Comparison of ENCODE assay signal across 15 cellular contexts in genomic region chr5:111829701-111830100, GRCh38.
DNase-seq lines count a peak whose midpoint lies in the region; ATAC-seq, FAIRE-seq and TF ChIP-seq lines count a peak whose summit lies in the region.
"Had no signal": no experiment of that assay in that cellular context is flagged by ENCODE, and none has a peak within 500 bp of the region (broad histone marks: within the 10 kb centered on the region; RNA-seq: fewer than 3 reads in every experiment).

No MANE protein-coding gene starts in this region.

- DNase-seq in EH (ENCODE audit: low read depth) (peak; percentile 94), RCC 7860 (ENCODE audit: low spot score) (peak; percentile 61), epithelial cell of prostate (ENCODE audit: low read depth, low spot score) (peak; percentile 20), retinal pigment epithelial cell (ENCODE audit: low read depth) (peak; percentile 75), aorta (no peak), left ventricle myocardium superior (no peak), MV-4-11 (lab: John Stamatoyannopoulos, UW) (no peak)
- DNase-seq: activated naive CD4-positive, alpha-beta T cell treated with anti-CD3 and anti-CD28 coated beads, Interleukin-2, amount 10 ng/mL, durations not matched to agents 7 days and 5 days; dermis blood vessel endothelial cell; lower lobe of right lung; NCI-H2081; occipital lobe had no signal

- no peak for ATAC-seq in aorta (ENCODE audit: low FRiP score)
- ATAC-seq in HG02973 (IDR thresholded peaks at IDR 0.05; ENCODE audit: unreplicated experiment): no peak
- ATAC-seq in left ventricle myocardium superior: no peak
- ATAC-seq: K562, lower lobe of right lung had no signal

- intact Hi-C loops in aorta (cut with DNase I) (no loop called here), left ventricle myocardium superior (cut with micrococcal nuclease) (no loop called here)

- no peak for TF ChIP-seq CTCF in retinal pigment epithelial cell (conservative IDR thresholded peaks at IDR 0.05; ENCODE audit: low read depth, low read length)

- no peaks in the 10 kb centered on the region for H3K4me1 ChIP-seq in aorta (ENCODE audit: control insufficient read depth in 1 of 2, insufficient read depth in 2 of 2, low read length in 2 of 2)
- H3K4me1 ChIP-seq: lower lobe of right lung had no signal

- H3K27me3 ChIP-seq in aorta (ENCODE audit: control insufficient read depth in 1 of 2, insufficient read depth in 2 of 2, low read length in 1 of 2): no peaks in the 10 kb centered on the region
- H3K27me3 ChIP-seq: hepatocyte had no signal

- no peaks in the 10 kb centered on the region for H3K9me3 ChIP-seq in aorta (ENCODE audit: control insufficient read depth, low read length)
- H3K9me3 ChIP-seq: lower lobe of right lung had no signal

- peak overlapping the region; percentile 40 for H3K27ac ChIP-seq in epithelial cell of prostate
- H3K27ac ChIP-seq in aorta (ENCODE audit: low read depth in 1 of 2, low read length in 2 of 2): no peak overlapping the region
- H3K27ac ChIP-seq: hepatocyte, lower lobe of right lung had no signal

- FAIRE-seq in RCC 7860 (lab: Jason Lieb, UNC): peak; percentile 10
- FAIRE-seq: K562 had no signal

- 14 to 17% methylated on average over 1 of the region's 1 CpG for WGBS in aorta, 2 donors

- no peaks in the 10 kb centered on the region for H3K36me3 ChIP-seq in aorta (ENCODE audit: control insufficient read depth in 1 of 2, insufficient read depth in 2 of 2, low read length in 1 of 2)
- H3K36me3 ChIP-seq: lower lobe of right lung had no signal

- no peak overlapping the region for H3K4me3 ChIP-seq in retinal pigment epithelial cell (ENCODE audit: low read length)
- H3K4me3 ChIP-seq in aorta (ENCODE audit: low read length in 2 of 2): no peak overlapping the region
- H3K4me3 ChIP-seq: hepatocyte, K562, lower lobe of right lung had no signal

Comparison
In these comparisons a context has a peak if more than half of its experiments do, and no peak if none do; other contexts are left out.
1. DNase-seq: peak in EH (single experiment), RCC 7860 (single experiment), epithelial cell of prostate (single experiment) and retinal pigment epithelial cell (single experiment); none in aorta (0 of 2), left ventricle myocardium superior (single experiment) and MV-4-11 (single experiment).